Comparison of ENCODE assay signal across 9 cellular contexts in the genomic region with DNA sequence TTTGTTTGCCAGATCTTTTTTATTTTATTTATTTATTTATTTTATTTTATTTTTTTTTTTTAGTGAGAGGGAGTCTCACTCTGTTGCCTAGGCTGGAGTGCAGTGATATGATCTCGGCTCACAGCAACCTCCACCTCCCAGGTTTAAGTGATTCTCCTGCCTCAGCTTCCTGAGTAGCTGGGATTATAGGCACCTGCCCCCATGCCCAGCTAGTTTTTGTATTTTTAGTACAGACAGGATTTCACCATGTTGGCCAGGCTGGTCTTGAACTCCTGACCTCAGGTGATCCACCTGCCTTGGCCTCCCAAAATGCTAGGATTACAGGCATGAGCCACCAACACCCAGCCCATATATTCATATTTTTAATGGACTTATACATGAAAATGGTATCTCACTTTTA. TPM values are rescaled to one million over a fixed set of nuclear protein-coding genes. Genes with fewer than 3 reads are reported as not detected.
A peak's percentile ranks its signal among the peaks of the same experiment; 100 is the strongest.
DNase-seq lines count a peak whose midpoint lies in the region; ATAC-seq and TF ChIP-seq lines count a peak whose summit lies in the region.
"Not testable (repeated sequence)": the region's sequence is repeated elsewhere in the genome, so short reads cannot be mapped to it uniquely, and the experiment has no call there.
"Had no signal": no experiment of that assay in that cellular context is flagged by ENCODE, and none has a peak within 500 bp of the region (broad histone marks: within the 10 kb centered on the region; RNA-seq: fewer than 3 reads in every experiment).

No MANE protein-coding gene starts in this region.

- not testable (repeated sequence) for H3K27me3 Mint-ChIP-seq in CD8-positive, alpha-beta memory T cell; T-helper 2 cell treated with Interferon-gamma antibody and Interleukin-4, amounts not matched to agents 5 μg/mL and 100 μg/mL, for 36 hours (ENCODE audit: low read depth); activated naive CD4-positive, alpha-beta T cell treated with anti-CD3 and anti-CD28 coated beads, Interleukin-2, amount 50 U/mL, for 24 hours; naive thymus-derived CD4-positive, alpha-beta T cell

- peaks cover 64% of the 10 kb centered on the region for H3K4me1 ChIP-seq in CD8-positive, alpha-beta memory T cell (ENCODE audit: insufficient read depth, low read length)
- peaks cover 0 to 86% (median 19%) of the 10 kb centered on the region in 12 donors for H3K4me1 ChIP-seq in heart left ventricle
- peaks cover 45 to 56% of the 10 kb centered on the region in 2 donors for H3K4me1 ChIP-seq in naive thymus-derived CD4-positive, alpha-beta T cell (ENCODE audit: control insufficient read depth in 2 of 2, insufficient read depth in 2 of 2, low read length in 2 of 2)

- not testable (repeated sequence) for H3K9me3 ChIP-seq in CD8-positive, alpha-beta memory T cell (ENCODE audit: low read length); heart left ventricle; naive thymus-derived CD4-positive, alpha-beta T cell (ENCODE audit: control insufficient read depth in 2 of 3, low read length in 3 of 3)

- H3K36me3 ChIP-seq in CD8-positive, alpha-beta memory T cell (ENCODE audit: insufficient read depth, low read length); naive thymus-derived CD4-positive, alpha-beta T cell (ENCODE audit: control insufficient read depth in 2 of 3, insufficient read depth in 3 of 3, low read length in 3 of 3): not testable (repeated sequence)
- peaks cover 0 to 36% (median 0%) of the 10 kb centered on the region in 9 donors for H3K36me3 ChIP-seq in heart left ventricle

- not testable (repeated sequence) for H3K27ac ChIP-seq in CD8-positive, alpha-beta memory T cell (ENCODE audit: low read depth, low read length)
- H3K27ac ChIP-seq in heart left ventricle, result peak overlapping the region in 9 of 12 donors; percentile 57 to 96 (median 85)
- peak overlapping the region; percentile 98 for H3K27ac ChIP-seq in naive thymus-derived CD4-positive, alpha-beta T cell (ENCODE audit: low read depth, low read length)

- POLR2A ChIA-PET in CD8-positive, alpha-beta memory T cell (lab: Charles Lee), result interaction anchor here (0.9 to 1.3 kb wide), 3 partner anchors 18 to 31 kb away, joined by 3 to 4 read pairs (median 3); no protein-coding TSS in a partner anchor
- POLR2A ChIA-PET in naive thymus-derived CD4-positive, alpha-beta T cell (lab: Charles Lee), result interaction anchor here (0.7 to 12.9 kb wide), 9 partner anchors 7 to 541 kb away, joined by 3 to 182 read pairs (median 5); a partner anchor contains a TSS

- intact Hi-C loops in heart left ventricle (cut with DNase I); naive thymus-derived CD4-positive, alpha-beta T cell (cut with micrococcal nuclease): not testable (repeated sequence)

- CTCF ChIA-PET in CD8-positive, alpha-beta memory T cell (lab: Charles Lee), result interaction anchor here (1.2 to 2.2 kb wide), 4 partner anchors 26 to 49 kb away, joined by 3 to 9 read pairs (median 6); no protein-coding TSS in a partner anchor
- CTCF ChIA-PET in naive thymus-derived CD4-positive, alpha-beta T cell (lab: Charles Lee), result interaction anchor here (1.1 kb wide), 1 partner anchor 49 kb away, joined by 3 read pairs; no protein-coding TSS in a partner anchor

- H3K27ac Mint-ChIP-seq in CD8-positive, alpha-beta memory T cell, result peak overlapping the region; percentile 85 to 100 (median 96)
- not testable (repeated sequence) for H3K27ac Mint-ChIP-seq in T-helper 2 cell treated with Interferon-gamma antibody and Interleukin-4, amounts not matched to agents 5 μg/mL and 100 μg/mL, for 36 hours; activated naive CD4-positive, alpha-beta T cell treated with anti-CD3 and anti-CD28 coated beads, Interleukin-2, amount 50 U/mL, for 24 hours
- H3K27ac Mint-ChIP-seq in naive thymus-derived CD4-positive, alpha-beta T cell, result peak overlapping the region in 8 of 9 donors; percentile 33 to 99 (median 84)

- H3K27me3 ChIP-seq in CD8-positive, alpha-beta memory T cell (ENCODE audit: insufficient read depth, low read length, poor library complexity, severe bottlenecking); heart left ventricle; naive thymus-derived CD4-positive, alpha-beta T cell (ENCODE audit: control insufficient read depth in 2 of 2, insufficient read depth in 2 of 2, low read length in 2 of 2): not testable (repeated sequence)

- H3K4me3 ChIP-seq in CD8-positive, alpha-beta memory T cell (ENCODE audit: low read length), result peak overlapping the region; percentile 69
- peak overlapping the region in 7 of 12 donors; percentile 5 to 94 (median 36) for H3K4me3 ChIP-seq in heart left ventricle
- H3K4me3 ChIP-seq in naive thymus-derived CD4-positive, alpha-beta T cell (ENCODE audit: low read length), result not testable (repeated sequence)

- H3K9me3 Mint-ChIP-seq in CD8-positive, alpha-beta memory T cell; T-helper 2 cell treated with Interferon-gamma antibody and Interleukin-4, amounts not matched to agents 5 μg/mL and 100 μg/mL, for 36 hours; activated naive CD4-positive, alpha-beta T cell treated with anti-CD3 and anti-CD28 coated beads, Interleukin-2, amount 50 U/mL, for 24 hours; naive thymus-derived CD4-positive, alpha-beta T cell: not testable (repeated sequence)

- WGBS in heart left ventricle, 4 donors, result 66 to 71% (median 70%) methylated on average over 1 of the region's 1 CpG

- TF ChIP-seq POLR2A in heart left ventricle (IDR thresholded peaks at IDR 0.05), result not testable (repeated sequence)

- peak in 1 of 5 donors; percentile 5 for DNase-seq in CD8-positive, alpha-beta memory T cell
- not testable (repeated sequence) for DNase-seq in T-helper 2 cell treated with Interferon-gamma antibody and Interleukin-4, amounts not matched to agents 5 μg/mL and 100 μg/mL, for 36 hours (ENCODE audit: low spot score); heart left ventricle; naive thymus-derived CD4-positive, alpha-beta T cell
- DNase-seq in activated T-cell treated with anti-CD3 and anti-CD28 coated beads, Interleukin-2, amount 50 U/mL, for 1 hour, result peak; percentile 17
- peak; percentile 24 for DNase-seq in stimulated activated CD8-positive, alpha-beta memory T cell treated with anti-CD3 and anti-CD28 coated beads, Interleukin-4, amount 100 ng/mL, for 48 hours

- TF ChIP-seq CTCF in heart left ventricle (IDR thresholded peaks at IDR 0.05), result not testable (repeated sequence)

- H3K4me3 Mint-ChIP-seq in CD8-positive, alpha-beta memory T cell, result peak overlapping the region; percentile 98 to 100 (median 99)
- peak overlapping the region; percentile 87 for H3K4me3 Mint-ChIP-seq in T-helper 2 cell treated with Interferon-gamma antibody and Interleukin-4, amounts not matched to agents 5 μg/mL and 100 μg/mL, for 36 hours
- H3K4me3 Mint-ChIP-seq in activated naive CD4-positive, alpha-beta T cell treated with anti-CD3 and anti-CD28 coated beads, Interleukin-2, amount 50 U/mL, for 24 hours, result peak overlapping the region; percentile 93
- H3K4me3 Mint-ChIP-seq in naive thymus-derived CD4-positive, alpha-beta T cell, result peak overlapping the region; percentile 93 to 100 (median 98)

- peaks cover 74 to 83% (median 75%) of the 10 kb centered on the region in 3 donors for H3K4me1 Mint-ChIP-seq in CD8-positive, alpha-beta memory T cell
- H3K4me1 Mint-ChIP-seq in T-helper 2 cell treated with Interferon-gamma antibody and Interleukin-4, amounts not matched to agents 5 μg/mL and 100 μg/mL, for 36 hours (ENCODE audit: low read depth), result peaks cover 59% of the 10 kb centered on the region
- peaks cover 67% of the 10 kb centered on the region for H3K4me1 Mint-ChIP-seq in activated naive CD4-positive, alpha-beta T cell treated with anti-CD3 and anti-CD28 coated beads, Interleukin-2, amount 50 U/mL, for 24 hours
- peaks cover 64 to 87% (median 71%) of the 10 kb centered on the region in 7 donors for H3K4me1 Mint-ChIP-seq in naive thymus-derived CD4-positive, alpha-beta T cell

- not testable (repeated sequence) for ATAC-seq in heart left ventricle; naive thymus-derived CD4-positive, alpha-beta T cell

- peaks cover 15 to 71% (median 18%) of the 10 kb centered on the region in 3 donors for H3K36me3 Mint-ChIP-seq in CD8-positive, alpha-beta memory T cell
- H3K36me3 Mint-ChIP-seq in T-helper 2 cell treated with Interferon-gamma antibody and Interleukin-4, amounts not matched to agents 5 μg/mL and 100 μg/mL, for 36 hours (ENCODE audit: low read depth), result peaks cover 76% of the 10 kb centered on the region
- H3K36me3 Mint-ChIP-seq in activated naive CD4-positive, alpha-beta T cell treated with anti-CD3 and anti-CD28 coated beads, Interleukin-2, amount 50 U/mL, for 24 hours, result peaks cover 29% of the 10 kb centered on the region
- peaks cover 4 to 76% (median 32%) of the 10 kb centered on the region in 5 donors for H3K36me3 Mint-ChIP-seq in naive thymus-derived CD4-positive, alpha-beta T cell

RNA-seq across cellular contexts. Expression of a gene that starts 3.1 kb away (rescaled TPM):
- total RNA-seq in CD8-positive, alpha-beta memory T cell, result 100 to 1,000 TPM; 173 to 178 TPM
- 165 TPM for polyA plus RNA-seq in CD8-positive, alpha-beta memory T cell
- total RNA-seq in heart left ventricle, result 10 to 100 TPM in 4 of 9 donors, 1 to 10 TPM in 5; 5.8 to 98.6 (median 9.9) TPM
- polyA plus RNA-seq in heart left ventricle, result 10 to 100 TPM in 1 of 2 donors, 1 to 10 TPM in 1; 6.8 to 11.8 TPM
- 100 to 1,000 TPM; 380 to 615 (median 394) TPM for total RNA-seq in naive thymus-derived CD4-positive, alpha-beta T cell
- polyA plus RNA-seq in naive thymus-derived CD4-positive, alpha-beta T cell, result 100 to 1,000 TPM in 1 of 2 donors, 10 to 100 TPM in 1; 76.0 to 122 TPM

RNA-seq across cellular contexts. Expression of a gene that starts 30.7 kb away (rescaled TPM):
- not detected for total RNA-seq in CD8-positive, alpha-beta memory T cell
- not detected for polyA plus RNA-seq in CD8-positive, alpha-beta memory T cell
- 1 to 10 TPM in 2 of 9 donors, under 1 TPM in 5, not detected in 2; 0.23 to 3.1 (median 0.30) TPM for total RNA-seq in heart left ventricle
- under 1 TPM in 1 of 2 donors, not detected in 1; 0.32 TPM for polyA plus RNA-seq in heart left ventricle
- not detected for total RNA-seq in naive thymus-derived CD4-positive, alpha-beta T cell
- polyA plus RNA-seq in naive thymus-derived CD4-positive, alpha-beta T cell, result under 1 TPM; 0.17 to 0.25 TPM
- total RNA-seq: Daoy, MCF 10A had no signal
